In genomic region chr5:607541-608285, GRCh38 we compare ENCODE assay signal across 1 cellular context.
TF ChIP-seq lines count a peak whose summit lies in the region.

No MANE protein-coding gene starts in this region.

TF ChIP-seq in GM12878, 131 proteins besides CTCF, POLR2A, EP300 and RAD21 (continued from another document and continues in another):
- TF ChIP-seq PBX3 (IDR thresholded peaks at IDR 0.05; ENCODE audit: insufficient replicate concordance, low read depth, low read length) (no peak), ZNF274 (IDR thresholded peaks at IDR 0.05; ENCODE audit: insufficient read depth, insufficient read length) (no peak), CHD4 (IDR thresholded peaks at IDR 0.05) (no peak), CREM (IDR thresholded peaks at IDR 0.05; ENCODE audit: low read depth) (no peak), KLF5 (IDR thresholded peaks at IDR 0.05; ENCODE audit: partially characterized antibody) (no peak), SP1 (IDR thresholded peaks at IDR 0.05; ENCODE audit: low read depth, low read length) (no peak), NBN (IDR thresholded peaks at IDR 0.05) (peak; percentile 66; the same call in 1 of the 2 replicates), MAX (IDR thresholded peaks at IDR 0.05; ENCODE audit: low read depth, low read length) (no peak; the same call in 1 of the 2 replicates), HCFC1 (IDR thresholded peaks at IDR 0.05; ENCODE audit: low read length) (no peak), E4F1 (IDR thresholded peaks at IDR 0.05; ENCODE audit: borderline replicate concordance, partially characterized antibody) (no peak), SMC3 (IDR thresholded peaks at IDR 0.05; ENCODE audit: borderline replicate concordance, low read length) (no peak), ZBTB11 (CRISPR knock-in tag; IDR thresholded peaks at IDR 0.05) (no peak), TCF12 (IDR thresholded peaks at IDR 0.05; ENCODE audit: low read depth, low read length) (peak; percentile 79), ZNF384 (IDR thresholded peaks at IDR 0.05; ENCODE audit: borderline replicate concordance, low read depth, low read length) (no peak), JUND (IDR thresholded peaks at IDR 0.05; ENCODE audit: low read depth, low read length) (no peak), IKZF2 (IDR thresholded peaks at IDR 0.05) (peak; percentile 80 to 91), SIX5 (IDR thresholded peaks at IDR 0.05; ENCODE audit: low read depth, low read length, severe bottlenecking) (no peak), ATF2 (IDR thresholded peaks at IDR 0.05; ENCODE audit: low read length) (no peak), FOXM1 (IDR thresholded peaks at IDR 0.05; ENCODE audit: low read depth, low read length) (no peak), ZNF24 (IDR thresholded peaks at IDR 0.05) (no peak), ESRRA (IDR thresholded peaks at IDR 0.05; ENCODE audit: low read length) (no peak), SUPT20H (IDR thresholded peaks at IDR 0.05; ENCODE audit: borderline replicate concordance, control insufficient read depth, low read depth, low read length) (no peak), TCF7 (IDR thresholded peaks at IDR 0.05; ENCODE audit: borderline replicate concordance) (no peak), POLR2AphosphoS5 (IDR thresholded peaks at IDR 0.05; ENCODE audit: low read length) (no peak), RELA (IDR thresholded peaks at IDR 0.05; ENCODE audit: borderline replicate concordance, partially characterized antibody) (no peak), ASH2L (IDR thresholded peaks at IDR 0.05; ENCODE audit: borderline replicate concordance, low read depth) (no peak), IKZF1 (conservative IDR thresholded peaks at IDR 0.05) (peak; percentile 94), BCL11A (IDR thresholded peaks at IDR 0.05; ENCODE audit: low read depth, low read length) (0 out of 2 replicates have a peak, but pooled peaks have one; percentile 40), KAT2A (conservative IDR thresholded peaks at IDR 0.05; ENCODE audit: control insufficient read depth, low read depth, low read length) (no peak), IRF5 (IDR thresholded peaks at IDR 0.05; ENCODE audit: borderline replicate concordance) (no peak), DPF2 (IDR thresholded peaks at IDR 0.05) (peak; percentile 96), RUNX3 (IDR thresholded peaks at IDR 0.05; ENCODE audit: low read length) (peak; percentile 65), GABPA (IDR thresholded peaks at IDR 0.05; ENCODE audit: low read depth) (no peak), LARP7 (IDR thresholded peaks at IDR 0.05) (no peak), CREB1 (IDR thresholded peaks at IDR 0.05; ENCODE audit: low read depth) (0 out of 2 replicates have a peak, but pooled peaks have one; percentile 14), FOS (IDR thresholded peaks at IDR 0.05; ENCODE audit: borderline replicate concordance, extremely low read depth, insufficient read length) (no peak), PML (IDR thresholded peaks at IDR 0.05; ENCODE audit: low read length) (no peak), CEBPB (IDR thresholded peaks at IDR 0.05; ENCODE audit: borderline replicate concordance in 1 of 2, low read depth in 2 of 2, low read length in 2 of 2) (no peak)
- TF ChIP-seq, protein P1, sequence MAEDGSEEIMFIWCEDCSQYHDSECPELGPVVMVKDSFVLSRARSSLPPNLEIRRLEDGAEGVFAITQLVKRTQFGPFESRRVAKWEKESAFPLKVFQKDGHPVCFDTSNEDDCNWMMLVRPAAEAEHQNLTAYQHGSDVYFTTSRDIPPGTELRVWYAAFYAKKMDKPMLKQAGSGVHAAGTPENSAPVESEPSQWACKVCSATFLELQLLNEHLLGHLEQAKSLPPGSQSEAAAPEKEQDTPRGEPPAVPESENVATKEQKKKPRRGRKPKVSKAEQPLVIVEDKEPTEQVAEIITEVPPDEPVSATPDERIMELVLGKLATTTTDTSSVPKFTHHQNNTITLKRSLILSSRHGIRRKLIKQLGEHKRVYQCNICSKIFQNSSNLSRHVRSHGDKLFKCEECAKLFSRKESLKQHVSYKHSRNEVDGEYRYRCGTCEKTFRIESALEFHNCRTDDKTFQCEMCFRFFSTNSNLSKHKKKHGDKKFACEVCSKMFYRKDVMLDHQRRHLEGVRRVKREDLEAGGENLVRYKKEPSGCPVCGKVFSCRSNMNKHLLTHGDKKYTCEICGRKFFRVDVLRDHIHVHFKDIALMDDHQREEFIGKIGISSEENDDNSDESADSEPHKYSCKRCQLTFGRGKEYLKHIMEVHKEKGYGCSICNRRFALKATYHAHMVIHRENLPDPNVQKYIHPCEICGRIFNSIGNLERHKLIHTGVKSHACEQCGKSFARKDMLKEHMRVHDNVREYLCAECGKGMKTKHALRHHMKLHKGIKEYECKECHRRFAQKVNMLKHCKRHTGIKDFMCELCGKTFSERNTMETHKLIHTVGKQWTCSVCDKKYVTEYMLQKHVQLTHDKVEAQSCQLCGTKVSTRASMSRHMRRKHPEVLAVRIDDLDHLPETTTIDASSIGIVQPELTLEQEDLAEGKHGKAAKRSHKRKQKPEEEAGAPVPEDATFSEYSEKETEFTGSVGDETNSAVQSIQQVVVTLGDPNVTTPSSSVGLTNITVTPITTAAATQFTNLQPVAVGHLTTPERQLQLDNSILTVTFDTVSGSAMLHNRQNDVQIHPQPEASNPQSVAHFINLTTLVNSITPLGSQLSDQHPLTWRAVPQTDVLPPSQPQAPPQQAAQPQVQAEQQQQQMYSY (CRISPR knock-in tag; IDR thresholded peaks at IDR 0.05): no peak
- TF ChIP-seq, protein P2, sequence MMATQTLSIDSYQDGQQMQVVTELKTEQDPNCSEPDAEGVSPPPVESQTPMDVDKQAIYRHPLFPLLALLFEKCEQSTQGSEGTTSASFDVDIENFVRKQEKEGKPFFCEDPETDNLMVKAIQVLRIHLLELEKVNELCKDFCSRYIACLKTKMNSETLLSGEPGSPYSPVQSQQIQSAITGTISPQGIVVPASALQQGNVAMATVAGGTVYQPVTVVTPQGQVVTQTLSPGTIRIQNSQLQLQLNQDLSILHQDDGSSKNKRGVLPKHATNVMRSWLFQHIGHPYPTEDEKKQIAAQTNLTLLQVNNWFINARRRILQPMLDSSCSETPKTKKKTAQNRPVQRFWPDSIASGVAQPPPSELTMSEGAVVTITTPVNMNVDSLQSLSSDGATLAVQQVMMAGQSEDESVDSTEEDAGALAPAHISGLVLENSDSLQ (IDR thresholded peaks at IDR 0.05): peak; percentile 29; the same call in 1 of the 2 replicates
- TF ChIP-seq, protein P3, sequence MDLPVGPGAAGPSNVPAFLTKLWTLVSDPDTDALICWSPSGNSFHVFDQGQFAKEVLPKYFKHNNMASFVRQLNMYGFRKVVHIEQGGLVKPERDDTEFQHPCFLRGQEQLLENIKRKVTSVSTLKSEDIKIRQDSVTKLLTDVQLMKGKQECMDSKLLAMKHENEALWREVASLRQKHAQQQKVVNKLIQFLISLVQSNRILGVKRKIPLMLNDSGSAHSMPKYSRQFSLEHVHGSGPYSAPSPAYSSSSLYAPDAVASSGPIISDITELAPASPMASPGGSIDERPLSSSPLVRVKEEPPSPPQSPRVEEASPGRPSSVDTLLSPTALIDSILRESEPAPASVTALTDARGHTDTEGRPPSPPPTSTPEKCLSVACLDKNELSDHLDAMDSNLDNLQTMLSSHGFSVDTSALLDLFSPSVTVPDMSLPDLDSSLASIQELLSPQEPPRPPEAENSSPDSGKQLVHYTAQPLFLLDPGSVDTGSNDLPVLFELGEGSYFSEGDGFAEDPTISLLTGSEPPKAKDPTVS (IDR thresholded peaks at IDR 0.05; ENCODE audit: low read depth, low read length): no peak
- TF ChIP-seq, protein P4, sequence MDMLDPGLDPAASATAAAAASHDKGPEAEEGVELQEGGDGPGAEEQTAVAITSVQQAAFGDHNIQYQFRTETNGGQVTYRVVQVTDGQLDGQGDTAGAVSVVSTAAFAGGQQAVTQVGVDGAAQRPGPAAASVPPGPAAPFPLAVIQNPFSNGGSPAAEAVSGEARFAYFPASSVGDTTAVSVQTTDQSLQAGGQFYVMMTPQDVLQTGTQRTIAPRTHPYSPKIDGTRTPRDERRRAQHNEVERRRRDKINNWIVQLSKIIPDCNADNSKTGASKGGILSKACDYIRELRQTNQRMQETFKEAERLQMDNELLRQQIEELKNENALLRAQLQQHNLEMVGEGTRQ (IDR thresholded peaks at IDR 0.05; ENCODE audit: borderline replicate concordance, low read depth, low read length): no peak
